Comparison of ENCODE assay signal across 1 cellular context in genomic region chr5:180703912-180704311, GRCh38.
TF ChIP-seq lines count a peak whose summit lies in the region.

No MANE protein-coding gene starts in this region.

TF ChIP-seq in HEK293, 187 proteins besides CTCF, POLR2A, EP300 and RAD21 (continued from another document):
- TF ChIP-seq PATZ1 (tag by site-specific recombination; IDR thresholded peaks at IDR 0.05) (peak; percentile 43; the same call in 1 of the 2 replicates), MZF1 (tag by site-specific recombination; IDR thresholded peaks at IDR 0.05; ENCODE audit: borderline replicate concordance) (peak; percentile 62; the same call in 1 of the 2 replicates), ZSCAN16 (tag by site-specific recombination; IDR thresholded peaks at IDR 0.05) (no peak), ZNF350 (tag by site-specific recombination; IDR thresholded peaks at IDR 0.05) (no peak), ZNF391 (tag by site-specific recombination; IDR thresholded peaks at IDR 0.05; ENCODE audit: borderline replicate concordance, low read depth) (no peak), ZNF248 (tag by site-specific recombination; IDR thresholded peaks at IDR 0.05) (no peak), PRDM2 (tag by site-specific recombination; IDR thresholded peaks at IDR 0.05; ENCODE audit: borderline replicate concordance) (no peak), BCL11A (tag by site-specific recombination; IDR thresholded peaks at IDR 0.05; ENCODE audit: low read depth) (no peak), ZFHX2 (tag by site-specific recombination; conservative IDR thresholded peaks at IDR 0.05) (peak; percentile 32; the same call in 1 of the 2 replicates), GLIS2 (tag by site-specific recombination; IDR thresholded peaks at IDR 0.05) (no peak)
